In genomic region chr9:34929506-34930102, GRCh38 we compare ENCODE assay signal across 1 cellular context.
TF ChIP-seq lines count a peak whose summit lies in the region.

No MANE protein-coding gene starts in this region.

TF ChIP-seq in GM12878, 131 proteins besides CTCF, POLR2A, EP300 and RAD21 (continued from another document):
- TF ChIP-seq NFYA (IDR thresholded peaks at IDR 0.05; ENCODE audit: borderline replicate concordance, low read depth, low read length) (no peak), GATAD2B (conservative IDR thresholded peaks at IDR 0.05; ENCODE audit: low read depth) (no peak), HDAC2 (IDR thresholded peaks at IDR 0.05) (no peak), CBX3 (IDR thresholded peaks at IDR 0.05; ENCODE audit: borderline replicate concordance, low read depth) (no peak), POU2F2 (IDR thresholded peaks at IDR 0.05; ENCODE audit: borderline replicate concordance, low read depth, low read length) (no peak), TAF1 (IDR thresholded peaks at IDR 0.05; ENCODE audit: borderline replicate concordance, low read depth, low read length) (no peak), ZNF592 (IDR thresholded peaks at IDR 0.05) (no peak), ETV6 (conservative IDR thresholded peaks at IDR 0.05 in 1 of 2, IDR thresholded peaks at IDR 0.05 in 1 of 2; ENCODE audit: borderline replicate concordance in 1 of 2, low read depth in 1 of 2) (no peak), YBX1 (IDR thresholded peaks at IDR 0.05) (no peak), TCF12 (IDR thresholded peaks at IDR 0.05; ENCODE audit: low read depth, low read length) (no peak)
